8 cellular contexts compared by ENCODE assay signal in genomic region chrX:154477891-154478477, GRCh38. TPM values are rescaled to one million over a fixed set of nuclear protein-coding genes. Genes with fewer than 3 reads are reported as not detected.
DNase-seq lines count a peak whose midpoint lies in the region; ATAC-seq, FAIRE-seq and TF ChIP-seq lines count a peak whose summit lies in the region.

No MANE protein-coding gene starts in this region.

- H3K79me2 ChIP-seq in K562 (ENCODE audit: control insufficient read depth, insufficient read depth, low read length), result peaks cover 11% of the 10 kb centered on the region

- TF ChIP-seq CTCF in heart right ventricle (IDR thresholded peaks at IDR 0.05) (no peak), K562 (IDR thresholded peaks at IDR 0.05 in 2 of 3, conservative IDR thresholded peaks at IDR 0.05 in 1 of 3; ENCODE audit: insufficient read depth in 2 of 3, low read depth in 1 of 3, low read length in 3 of 3) (no peak)

- peak overlapping the region; percentile 76 to 89 for H3K9ac ChIP-seq in K562 (ENCODE audit: insufficient read depth in 1 of 2, low read depth in 2 of 2, low read length in 2 of 2)

- FAIRE-seq in K562 (lab: Jason Lieb, UNC), result no peak

- H4K20me1 ChIP-seq in K562 (replicated peaks; ENCODE audit: control insufficient read depth, insufficient read depth, low read length), result no peaks in the 10 kb centered on the region

- CTCF ChIA-PET in K562 (lab: Yijun Ruan, JAX; ENCODE audit: low intra/inter-chr PET ratio), result no interaction called here

- H3K27ac ChIP-seq in heart right ventricle (peak overlapping the region in 8 of 10 donors; percentile 69 to 86 (median 85)), K562 (ENCODE audit: extremely low read depth, low read depth, low read length) (peak overlapping the region; percentile 74), mesodermal cell (ENCODE audit: low read depth, low read length, severe bottlenecking) (peak overlapping the region; percentile 10)

- 60 to 70% methylated on average over 17 to 24 of the region's 24 CpGs for WGBS in heart right ventricle, 2 donors
- WGBS in K562 (ENCODE audit: insufficient coverage, low coverage, missing lambda C conversion rate), result 33% methylated on average over 17 of the region's 24 CpGs
- 70 to 88% methylated on average over 10 of the region's 24 CpGs for WGBS in mesodermal cell (ENCODE audit: insufficient coverage in 2 of 2), 2 experiments

- TSS peak; percentile 96 for BruUV-seq in K562 (replicated peaks; lab: Mats Ljungman, UMichigan)

- peaks cover 0 to 14% (median 2%) of the 10 kb centered on the region in 9 donors for H3K4me1 ChIP-seq in heart right ventricle
- H3K4me1 ChIP-seq in K562 (replicated peaks in 1 of 2; ENCODE audit: control insufficient read depth in 2 of 2, insufficient read depth in 2 of 2, low read length in 2 of 2), result peaks cover 26 to 41% of the 10 kb centered on the region in 2 experiments
- no peaks in the 10 kb centered on the region for H3K4me1 ChIP-seq in mesodermal cell (ENCODE audit: control insufficient read depth, insufficient read depth, low read length, poor library complexity, severe bottlenecking)

- H2AFZ ChIP-seq in K562 (ENCODE audit: low read depth, low read length), result no peak overlapping the region

- H3K9me1 ChIP-seq in K562 (ENCODE audit: control insufficient read depth, insufficient read depth, low read length), result no peaks in the 10 kb centered on the region

- intact Hi-C loops in heart right ventricle (cut with DNase I) (loop anchor here in 1 of 10 donors (5.0 kb wide), 1 partner anchor 41 kb away; the partner anchor contains the start of gene GDI1), Right ventricle myocardium inferior (cut with DNase I) (loop anchor here (2.0 to 5.0 kb wide), 2 partner anchors 19 to 36 kb away; partner anchors contain the start of genes FAM50A and PLXNA3), K562 (cut with micrococcal nuclease) (loop anchor here (5.0 kb wide), 1 partner anchor 51 kb away; the partner anchor contains the start of gene ATP6AP1)

- H3K27me3 ChIP-seq in heart right ventricle, result peaks cover 0 to 7% (median 0%) of the 10 kb centered on the region in 7 donors
- no peaks in the 10 kb centered on the region for H3K27me3 ChIP-seq in K562 (ENCODE audit: control insufficient read depth in 2 of 2, insufficient read depth in 2 of 2, low read length in 2 of 2)

- no peak for TF ChIP-seq POLR2A in K562 (conservative IDR thresholded peaks at IDR 0.05)

- no peak for TF ChIP-seq EP300 in K562 (IDR thresholded peaks at IDR 0.05; ENCODE audit: low read length)

- no peaks in the 10 kb centered on the region for H3K9me3 ChIP-seq in heart right ventricle
- no peaks in the 10 kb centered on the region for H3K9me3 ChIP-seq in K562 (replicated peaks; ENCODE audit: control insufficient read depth, insufficient read depth, low read depth, low read length)
- H3K9me3 ChIP-seq in mesodermal cell (ENCODE audit: control insufficient read depth, low read length), result no peaks in the 10 kb centered on the region

- ATAC-seq in heart right ventricle (no peak), Right ventricle myocardium inferior (no peak), K562 (no peak), HG03457 (IDR thresholded peaks at IDR 0.05; ENCODE audit: unreplicated experiment) (no peak)

- no peak for TF ChIP-seq RAD21 in K562 (CRISPR knock-in tag; conservative IDR thresholded peaks at IDR 0.05 in 1 of 2, IDR thresholded peaks at IDR 0.05 in 1 of 2)

- in situ Hi-C loops in K562 (cut with MboI), result no loop called here

- POLR2A ChIA-PET in K562 (lab: Yijun Ruan, JAX), result interaction anchor here (0.7 to 1.6 kb wide), 9 partner anchors 8 to 77 kb away, joined by 3 to 11 read pairs (median 4); no protein-coding TSS in a partner anchor

- H3K4me2 ChIP-seq in K562 (ENCODE audit: insufficient read depth, low read length), result peak overlapping the region; percentile 95

- DNase-seq in heart right ventricle, result no peak
- no peak for DNase-seq in Right ventricle myocardium inferior (ENCODE audit: missing footprints)
- no peak for DNase-seq in K562 (ENCODE audit: extremely low read depth in 1 of 4, low spot score in 3 of 4)
- no peak for DNase-seq in mucosa of gallbladder (ENCODE audit: low spot score)
- DNase-seq in hypothalamus (lab: John Stamatoyannopoulos, UW), result no peak
- no peak for DNase-seq in NCI-H1092 (lab: John Stamatoyannopoulos, UW)

- H3K4me3 ChIP-seq in heart right ventricle (peak overlapping the region; percentile 14 to 61 (median 55)), K562 (peak overlapping the region; percentile 60), mesodermal cell (ENCODE audit: extremely low read depth, insufficient read depth, low read length, poor library complexity, severe bottlenecking) (peak overlapping the region; percentile 44)

- H3K36me3 ChIP-seq in heart right ventricle, result peaks cover 0 to 1% (median 0%) of the 10 kb centered on the region in 9 donors
- peaks cover 3% of the 10 kb centered on the region; the same call in 2 of the 3 replicates for H3K36me3 ChIP-seq in K562 (ENCODE audit: control insufficient read depth, insufficient read depth, low read length)
- H3K36me3 ChIP-seq in mesodermal cell (ENCODE audit: control insufficient read depth, insufficient read depth, low read length), result no peaks in the 10 kb centered on the region

RNA-seq across cellular contexts. Expression of gene LAGE3, which starts 1.1 kb away (rescaled TPM):
- total RNA-seq in heart right ventricle, result 10 to 100 TPM; 13.7 to 21.3 (median 17.7) TPM
- 10 to 100 TPM in 1 of 2 donors, 1 to 10 TPM in 1; 7.5 to 38.2 TPM for polyA plus RNA-seq in heart right ventricle
- total RNA-seq in Right ventricle myocardium inferior, result 18.5 TPM
- total RNA-seq in K562 (2011; cell fraction: chromatin; rRNA removed; ENCODE audit: low replicate concordance), result 1.1 and 4.2 TPM in 2 replicates
- 9.7 and 13.2 TPM in 2 replicates for total RNA-seq in K562 (2011; cell fraction: nucleolus; rRNA removed)
- 6.9 and 10.6 TPM in 2 replicates for total RNA-seq in K562 (2011; cell fraction: nucleoplasm; rRNA removed)
- total RNA-seq in K562 (2014; rRNA removed), result 125 and 144 TPM in 2 replicates
- 21.0 and 29.7 TPM in 2 replicates for total RNA-seq in K562 (2014; rRNA removed; fragmentation: Illumina TruSeq; extraction: Trizol)
- total RNA-seq in K562 (2015; rRNA removed; fragmentation: Illumina TruSeq; extraction: Trizol), result 44.0 and 45.4 TPM in 2 replicates
- total RNA-seq in K562 (2021), result 116 and 120 TPM in 2 replicates
- polyA plus RNA-seq in K562 (2011; rRNA removed), result 35.8 and 45.0 TPM in 2 replicates
- 61.3 and 199 TPM in 2 replicates for polyA plus RNA-seq in K562 (2011; cell fraction: cytosol; rRNA removed)
- polyA plus RNA-seq in K562 (2011; cell fraction: nucleus; rRNA removed), result 34.4 and 41.8 TPM in 2 replicates
- 81.2 and 96.3 TPM in 2 replicates for polyA plus RNA-seq in K562 (2012)
- polyA plus RNA-seq in K562 (2014; fragmentation: Illumina TruSeq; extraction: Trizol), result 29.2 and 51.8 TPM in 2 replicates
- 10 to 100 TPM; 28.2 to 31.1 TPM for polyA plus RNA-seq in K562 (2014; fragmentation: Nextera tagmentation; extraction: Ambion mirVana)
- 91.3 and 105 TPM in 2 replicates for polyA plus RNA-seq in K562 (2014; rRNA removed)
- polyA minus RNA-seq in K562 (2011; rRNA and poly(A)+ RNA removed), result 4.8 and 6.6 TPM in 2 replicates
- 16.6 and 19.7 TPM in 2 replicates for polyA minus RNA-seq in K562 (2011; cell fraction: cytosol; rRNA and poly(A)+ RNA removed)
- 4.0 and 7.3 TPM in 2 replicates for polyA minus RNA-seq in K562 (2011; cell fraction: nucleus; rRNA and poly(A)+ RNA removed)
- polyA plus RNA-seq in mesodermal cell (2013, experiment 1 of 2), result 24.1 TPM
- polyA plus RNA-seq in mesodermal cell (2013, experiment 2 of 2), result 21.1 TPM
- total RNA-seq in mucosa of gallbladder, result 26.3 TPM

RNA-seq across cellular contexts. Expression of gene UBL4A, which starts 8.4 kb away (rescaled TPM):
- total RNA-seq in heart right ventricle, result 10 to 100 TPM; 45.8 to 69.4 (median 50.4) TPM
- polyA plus RNA-seq in heart right ventricle, result 10 to 100 TPM; 33.1 to 48.3 TPM
- total RNA-seq in Right ventricle myocardium inferior, result 58.4 TPM
- 21.7 and 76.7 TPM in 2 replicates for total RNA-seq in K562 (2011; cell fraction: chromatin; rRNA removed; ENCODE audit: low replicate concordance)
- total RNA-seq in K562 (2011; cell fraction: nucleolus; rRNA removed), result 85.0 and 90.5 TPM in 2 replicates
- total RNA-seq in K562 (2011; cell fraction: nucleoplasm; rRNA removed), result 36.0 and 48.8 TPM in 2 replicates
- total RNA-seq in K562 (2014; rRNA removed), result 140 and 170 TPM in 2 replicates
- total RNA-seq in K562 (2014; rRNA removed; fragmentation: Illumina TruSeq; extraction: Trizol), result 51.5 and 69.9 TPM in 2 replicates
- 99.9 and 100 TPM in 2 replicates for total RNA-seq in K562 (2015; rRNA removed; fragmentation: Illumina TruSeq; extraction: Trizol)
- total RNA-seq in K562 (2021), result 120 TPM in 2 replicates
- polyA plus RNA-seq in K562 (2011; rRNA removed), result 73.9 and 78.4 TPM in 2 replicates
- polyA plus RNA-seq in K562 (2011; cell fraction: cytosol; rRNA removed), result 99.1 and 201 TPM in 2 replicates
- polyA plus RNA-seq in K562 (2011; cell fraction: nucleus; rRNA removed), result 55.9 and 76.2 TPM in 2 replicates
- polyA plus RNA-seq in K562 (2012), result 93.8 and 109 TPM in 2 replicates
- 101 and 112 TPM in 2 replicates for polyA plus RNA-seq in K562 (2014; fragmentation: Illumina TruSeq; extraction: Trizol)
- polyA plus RNA-seq in K562 (2014; fragmentation: Nextera tagmentation; extraction: Ambion mirVana), result 10 to 100 TPM; 15.2 to 31.7 TPM
- 115 and 119 TPM in 2 replicates for polyA plus RNA-seq in K562 (2014; rRNA removed)
- 46.0 and 65.1 TPM in 2 replicates for polyA minus RNA-seq in K562 (2011; rRNA and poly(A)+ RNA removed)
- polyA minus RNA-seq in K562 (2011; cell fraction: cytosol; rRNA and poly(A)+ RNA removed), result 73.7 and 77.5 TPM in 2 replicates
- 31.8 and 40.9 TPM in 2 replicates for polyA minus RNA-seq in K562 (2011; cell fraction: nucleus; rRNA and poly(A)+ RNA removed)
- 28.2 TPM for polyA plus RNA-seq in mesodermal cell (2013, experiment 1 of 2)
- polyA plus RNA-seq in mesodermal cell (2013, experiment 2 of 2), result 28.5 TPM
- total RNA-seq in mucosa of gallbladder, result 38.2 TPM

RNA-seq across cellular contexts. Expression of gene SLC10A3, which starts 12.4 kb away (rescaled TPM):
- 10 to 100 TPM in 7 of 10 donors, 1 to 10 TPM in 3; 8.7 to 19.8 (median 11.7) TPM for total RNA-seq in heart right ventricle
- polyA plus RNA-seq in heart right ventricle, result 10 to 100 TPM; 11.9 to 38.1 TPM
- 13.0 TPM for total RNA-seq in Right ventricle myocardium inferior
- total RNA-seq in K562 (2011; cell fraction: chromatin; rRNA removed; ENCODE audit: low replicate concordance), result 11.1 and 43.4 TPM in 2 replicates
- total RNA-seq in K562 (2011; cell fraction: nucleolus; rRNA removed), result 58.4 and 62.9 TPM in 2 replicates
- 27.9 and 31.5 TPM in 2 replicates for total RNA-seq in K562 (2011; cell fraction: nucleoplasm; rRNA removed)
- 21.7 and 28.6 TPM in 2 replicates for total RNA-seq in K562 (2014; rRNA removed)
- 5.5 and 9.6 TPM in 2 replicates for total RNA-seq in K562 (2014; rRNA removed; fragmentation: Illumina TruSeq; extraction: Trizol)
- 19.7 and 20.7 TPM in 2 replicates for total RNA-seq in K562 (2015; rRNA removed; fragmentation: Illumina TruSeq; extraction: Trizol)
- 30.6 and 31.6 TPM in 2 replicates for total RNA-seq in K562 (2021)
- polyA plus RNA-seq in K562 (2011; rRNA removed), result 10.7 and 15.1 TPM in 2 replicates
- polyA plus RNA-seq in K562 (2011; cell fraction: cytosol; rRNA removed), result 16.7 and 48.0 TPM in 2 replicates
- polyA plus RNA-seq in K562 (2011; cell fraction: nucleus; rRNA removed), result 25.2 and 42.1 TPM in 2 replicates
- 32.7 and 34.9 TPM in 2 replicates for polyA plus RNA-seq in K562 (2012)
- 16.7 and 33.1 TPM in 2 replicates for polyA plus RNA-seq in K562 (2014; fragmentation: Illumina TruSeq; extraction: Trizol)
- polyA plus RNA-seq in K562 (2014; fragmentation: Nextera tagmentation; extraction: Ambion mirVana), result 1 to 10 TPM; 5.2 to 6.0 TPM
- polyA plus RNA-seq in K562 (2014; rRNA removed), result 26.2 and 33.4 TPM in 2 replicates
- polyA minus RNA-seq in K562 (2011; rRNA and poly(A)+ RNA removed), result 4.8 and 7.1 TPM in 2 replicates
- 14.8 and 15.9 TPM in 2 replicates for polyA minus RNA-seq in K562 (2011; cell fraction: cytosol; rRNA and poly(A)+ RNA removed)
- polyA minus RNA-seq in K562 (2011; cell fraction: nucleus; rRNA and poly(A)+ RNA removed), result 13.5 and 16.4 TPM in 2 replicates
- 17.3 TPM for polyA plus RNA-seq in mesodermal cell (2013, experiment 1 of 2)
- 14.2 TPM for polyA plus RNA-seq in mesodermal cell (2013, experiment 2 of 2)
- 32.2 TPM for total RNA-seq in mucosa of gallbladder

RNA-seq across cellular contexts. Expression of gene PLXNA3, which starts 19.9 kb away (rescaled TPM):
- total RNA-seq in heart right ventricle, result 10 to 100 TPM; 11.6 to 35.3 (median 16.7) TPM
- polyA plus RNA-seq in heart right ventricle, result 10 to 100 TPM in 1 of 2 donors, 1 to 10 TPM in 1; 9.7 to 18.9 TPM
- 23.2 TPM for total RNA-seq in Right ventricle myocardium inferior
- total RNA-seq in K562 (2011; cell fraction: chromatin; rRNA removed; ENCODE audit: low replicate concordance), result 204 and 524 TPM in 2 replicates
- total RNA-seq in K562 (2011; cell fraction: nucleolus; rRNA removed), result 231 and 238 TPM in 2 replicates
- total RNA-seq in K562 (2011; cell fraction: nucleoplasm; rRNA removed), result 144 and 167 TPM in 2 replicates
- 3.5 and 3.8 TPM in 2 replicates for total RNA-seq in K562 (2014; rRNA removed)
- total RNA-seq in K562 (2014; rRNA removed; fragmentation: Illumina TruSeq; extraction: Trizol), result 4.5 and 6.8 TPM in 2 replicates
- total RNA-seq in K562 (2015; rRNA removed; fragmentation: Illumina TruSeq; extraction: Trizol), result 7.5 and 9.5 TPM in 2 replicates
- 26.5 and 47.8 TPM in 2 replicates for total RNA-seq in K562 (2021)
- 13.3 and 30.4 TPM in 2 replicates for polyA plus RNA-seq in K562 (2011; rRNA removed)
- polyA plus RNA-seq in K562 (2011; cell fraction: cytosol; rRNA removed), result 10.9 and 15.0 TPM in 2 replicates
- polyA plus RNA-seq in K562 (2011; cell fraction: nucleus; rRNA removed), result 240 and 366 TPM in 2 replicates
- 46.6 and 47.8 TPM in 2 replicates for polyA plus RNA-seq in K562 (2012)
- polyA plus RNA-seq in K562 (2014; fragmentation: Illumina TruSeq; extraction: Trizol), result 21.9 and 27.5 TPM in 2 replicates
- polyA plus RNA-seq in K562 (2014; fragmentation: Nextera tagmentation; extraction: Ambion mirVana), result under 1 TPM; 0.32 to 0.42 TPM
- polyA plus RNA-seq in K562 (2014; rRNA removed), result 20.1 and 21.5 TPM in 2 replicates
- 5.9 and 10.7 TPM in 2 replicates for polyA minus RNA-seq in K562 (2011; rRNA and poly(A)+ RNA removed)
- polyA minus RNA-seq in K562 (2011; cell fraction: cytosol; rRNA and poly(A)+ RNA removed), result 6.4 and 13.7 TPM in 2 replicates
- polyA minus RNA-seq in K562 (2011; cell fraction: nucleus; rRNA and poly(A)+ RNA removed), result 53.6 and 60.0 TPM in 2 replicates
- 45.2 TPM for polyA plus RNA-seq in mesodermal cell (2013, experiment 1 of 2)
- polyA plus RNA-seq in mesodermal cell (2013, experiment 2 of 2), result 47.4 TPM
- total RNA-seq in mucosa of gallbladder, result 75.6 TPM

RNA-seq across cellular contexts. Expression of gene FAM50A, which starts 34.0 kb away (rescaled TPM):
- total RNA-seq in heart right ventricle (10 to 100 TPM; 25.5 to 59.9 (median 34.7) TPM), Right ventricle myocardium inferior (47.3 TPM), K562 (2014; rRNA removed) (73.7 and 74.9 TPM in 2 replicates), K562 (2014; rRNA removed; fragmentation: Illumina TruSeq; extraction: Trizol) (41.6 and 52.9 TPM in 2 replicates), K562 (2015; rRNA removed; fragmentation: Illumina TruSeq; extraction: Trizol) (65.7 and 67.3 TPM in 2 replicates), K562 (2021) (56.6 and 65.2 TPM in 2 replicates), mucosa of gallbladder (71.3 TPM)
- polyA plus RNA-seq in heart right ventricle (100 to 1,000 TPM; 134 to 167 TPM), K562 (2011; rRNA removed) (73.7 and 76.9 TPM in 2 replicates), K562 (2014; fragmentation: Illumina TruSeq; extraction: Trizol) (73.3 and 77.1 TPM in 2 replicates), K562 (2014; fragmentation: Nextera tagmentation; extraction: Ambion mirVana) (1 to 10 TPM; 4.4 to 5.5 TPM), K562 (2014; rRNA removed) (105 and 114 TPM in 2 replicates)
- total RNA-seq in K562 (2011; cell fraction: chromatin; rRNA removed; ENCODE audit: low replicate concordance), result 162 and 289 TPM in 2 replicates
- 167 and 169 TPM in 2 replicates for total RNA-seq in K562 (2011; cell fraction: nucleolus; rRNA removed)
- total RNA-seq in K562 (2011; cell fraction: nucleoplasm; rRNA removed), result 104 and 137 TPM in 2 replicates
- 52.3 and 53.9 TPM in 2 replicates for polyA plus RNA-seq in K562 (2011; cell fraction: cytosol; rRNA removed)
- 286 and 308 TPM in 2 replicates for polyA plus RNA-seq in K562 (2011; cell fraction: nucleus; rRNA removed)
- polyA plus RNA-seq in K562 (2012), result 104 and 163 TPM in 2 replicates
- polyA minus RNA-seq in K562 (2011; rRNA and poly(A)+ RNA removed), result 62.0 and 76.8 TPM in 2 replicates
- 30.5 and 38.8 TPM in 2 replicates for polyA minus RNA-seq in K562 (2011; cell fraction: cytosol; rRNA and poly(A)+ RNA removed)
- polyA minus RNA-seq in K562 (2011; cell fraction: nucleus; rRNA and poly(A)+ RNA removed), result 61.1 and 94.3 TPM in 2 replicates
- 85.1 TPM for polyA plus RNA-seq in mesodermal cell (2013, experiment 1 of 2)
- polyA plus RNA-seq in mesodermal cell (2013, experiment 2 of 2), result 71.5 TPM

Comparison
In these comparisons a context has a peak if more than half of its experiments do, and no peak if none do; other contexts are left out.
1. H3K27ac ChIP-seq: peak in every context shown above with its lines; median percentile 85 in heart right ventricle; 74 in K562; 10 in mesodermal cell.